ENCODE assay signal across 8 cellular contexts in genomic region chr1:155006601-155007101, GRCh38. TPM values are rescaled to one million over a fixed set of nuclear protein-coding genes. Genes with fewer than 3 reads are reported as not detected.
A peak's percentile ranks its signal among the peaks of the same experiment; 100 is the strongest.
DNase-seq lines count a peak whose midpoint lies in the region; ATAC-seq and TF ChIP-seq lines count a peak whose summit lies in the region.
"Had no signal": no experiment of that assay in that cellular context is flagged by ENCODE, and none has a peak within 500 bp of the region (broad histone marks: within the 10 kb centered on the region; RNA-seq: fewer than 3 reads in every experiment).

No MANE protein-coding gene starts in this region.

- peak overlapping the region; percentile 48 to 100 for H3K9ac ChIP-seq in mucosa of rectum (ENCODE audit: low read depth in 1 of 2, low read length in 2 of 2)

- H3K27ac ChIP-seq in body of pancreas (peak overlapping the region; percentile 90 to 100 (median 98)), mucosa of rectum (ENCODE audit: low read depth in 2 of 2, low read length in 2 of 2) (peak overlapping the region; percentile 98 to 99)

- 45 to 56% methylated on average over 2 of the region's 2 CpGs for WGBS in body of pancreas, 2 donors

- H3K27me3 ChIP-seq in body of pancreas (no peaks in the 10 kb centered on the region), mucosa of rectum (ENCODE audit: control insufficient read depth in 2 of 2, insufficient read depth in 2 of 2, low read length in 2 of 2) (no peaks in the 10 kb centered on the region)

- no peak for TF ChIP-seq POLR2A in body of pancreas (IDR thresholded peaks at IDR 0.05)

- intact Hi-C loops in body of pancreas (cut with DNase I), result no loop called here

- H3K36me3 ChIP-seq in body of pancreas (replicated peaks in 1 of 2; ENCODE audit: insufficient read depth in 1 of 2, low read depth in 2 of 2) (no peaks in the 10 kb centered on the region), mucosa of rectum (ENCODE audit: control insufficient read depth in 2 of 2, insufficient read depth in 2 of 2, low read length in 2 of 2) (peaks cover 2 to 14% of the 10 kb centered on the region in 2 donors)

- H3K4me3 ChIP-seq in body of pancreas, result no peak overlapping the region
- H3K4me3 ChIP-seq in mucosa of rectum (ENCODE audit: low read length in 2 of 2), result peak overlapping the region; percentile 19 to 48

- DNase-seq in HCEC 1CT (peak; percentile 23), OCI-M1 (lab: John Stamatoyannopoulos, UW) (peak; percentile 58), body of pancreas (peak in 1 of 4 donors; percentile 48), NCI-H748 treated with DMSO at 0.1 percent for 48 hours (lab: John Stamatoyannopoulos, UW) (no peak)

- ATAC-seq in body of pancreas, result no peak
- no peak for ATAC-seq in GM18498 (IDR thresholded peaks at IDR 0.05; ENCODE audit: unreplicated experiment)
- no peak for ATAC-seq in HG03025 (IDR thresholded peaks at IDR 0.05; ENCODE audit: low FRiP score, unreplicated experiment)

- no peak for TF ChIP-seq CTCF in body of pancreas (IDR thresholded peaks at IDR 0.05)

- H3K9me3 ChIP-seq in body of pancreas (no peaks in the 10 kb centered on the region), mucosa of rectum (ENCODE audit: control insufficient read depth in 2 of 2, low read length in 2 of 2) (no peaks in the 10 kb centered on the region)

- H3K4me1 ChIP-seq in body of pancreas, result peaks cover 76% of the 10 kb centered on the region
- peaks cover 56 to 71% of the 10 kb centered on the region in 2 donors for H3K4me1 ChIP-seq in mucosa of rectum (ENCODE audit: control insufficient read depth in 2 of 2, insufficient read depth in 2 of 2, low read length in 2 of 2)

RNA-seq across cellular contexts. Expression of gene ZBTB7B, which starts 4.0 kb away (rescaled TPM):
- total RNA-seq in body of pancreas, result 10 to 100 TPM; 30.1 to 34.3 TPM

RNA-seq across cellular contexts. Expression of gene LENEP, which starts 13.3 kb away (rescaled TPM):
- not detected for total RNA-seq in body of pancreas
- total RNA-seq: urinary bladder had no signal

RNA-seq across cellular contexts. Expression of gene FLAD1, which starts 23.5 kb away (rescaled TPM):
- 10 to 100 TPM; 10.1 to 51.4 TPM for total RNA-seq in body of pancreas

RNA-seq across cellular contexts. Expression of gene DCST2, which starts 26.9 kb away (rescaled TPM):
- total RNA-seq in body of pancreas, result 1 to 10 TPM in 1 of 2 donors, under 1 TPM in 1; 0.33 to 1.8 TPM

RNA-seq across cellular contexts. Expression of gene DCST1, which starts 27.0 kb away (rescaled TPM):
- not detected for total RNA-seq in body of pancreas
- total RNA-seq: urinary bladder had no signal

Comparison
In these comparisons a context has a peak if more than half of its experiments do, and no peak if none do; other contexts are left out.
1. H3K4me3 ChIP-seq: peak in mucosa of rectum (2 of 2); none in body of pancreas (0 of 2).